20 cellular contexts compared by ENCODE assay signal in genomic region chr1:50176563-50176885, GRCh38.
"Had no signal": no experiment of that assay in that cellular context is flagged by ENCODE, and none has a peak within 500 bp of the region (broad histone marks: within the 10 kb centered on the region; RNA-seq: fewer than 3 reads in every experiment).

No MANE protein-coding gene starts in this region.

- H3K27me3 ChIP-seq: hepatocyte, testis, tibial nerve, upper lobe of right lung, vagina had no signal

- H3K4me1 ChIP-seq: esophagus squamous epithelium, gastroesophageal sphincter, sigmoid colon, testis, tibial nerve, upper lobe of right lung, vagina had no signal

- H3K9me3 ChIP-seq: esophagus squamous epithelium, gastroesophageal sphincter, mucosa of descending colon, sigmoid colon, testis, tibial nerve, upper lobe of right lung, vagina had no signal

- H3K27ac ChIP-seq: esophagus squamous epithelium, gastroesophageal sphincter, hepatocyte, sigmoid colon, skin epidermis, testis, tibial nerve, upper lobe of right lung, vagina had no signal

- H3K4me2 ChIP-seq: hepatocyte had no signal

- H3K79me2 ChIP-seq: hepatocyte had no signal

- ATAC-seq: gastroesophageal sphincter; mucosa of descending colon; naive thymus-derived CD8-positive, alpha-beta T cell; stimulated activated naive CD8-positive, alpha-beta T cell treated with anti-CD3 and anti-CD28 coated beads, Interleukin-15, amount 100 ng/mL, for 72 hours; upper lobe of right lung had no signal

- H3K4me3 ChIP-seq: esophagus squamous epithelium, gastroesophageal sphincter, hepatocyte, mucosa of descending colon, sigmoid colon, skin epidermis, testis, tibial nerve, upper lobe of right lung, vagina had no signal

- H3K36me3 ChIP-seq: esophagus squamous epithelium, gastroesophageal sphincter, sigmoid colon, tibial nerve, upper lobe of right lung, vagina had no signal

- DNase-seq: esophagus squamous epithelium; foreskin fibroblast; kidney; left cardiac atrium; mammary epithelial cell; mucosa of descending colon; naive thymus-derived CD8-positive, alpha-beta T cell; posterior cingulate gyrus; sigmoid colon; stimulated activated CD4-positive, alpha-beta T cell treated with anti-CD3 and anti-CD28 coated beads, Interleukin-2, amount 100 ng/mL, for 24 hours; stimulated activated CD4-positive, alpha-beta T cell treated with anti-CD3 and anti-CD28 coated beads, Interleukin-4, amount 100 ng/mL, for 4 hours; stimulated activated naive B cell treated with anti-CD40 and anti-IgM and Interleukin-4, amounts not matched to agents 10 μg/mL and 1 μg/mL and 100 μg/mL, for 72 hours; stimulated activated naive CD8-positive, alpha-beta T cell treated with anti-CD3 and anti-CD28 coated beads, Interleukin-15, amount 100 ng/mL, for 72 hours; testis; upper lobe of right lung had no signal
